In the genomic region with DNA sequence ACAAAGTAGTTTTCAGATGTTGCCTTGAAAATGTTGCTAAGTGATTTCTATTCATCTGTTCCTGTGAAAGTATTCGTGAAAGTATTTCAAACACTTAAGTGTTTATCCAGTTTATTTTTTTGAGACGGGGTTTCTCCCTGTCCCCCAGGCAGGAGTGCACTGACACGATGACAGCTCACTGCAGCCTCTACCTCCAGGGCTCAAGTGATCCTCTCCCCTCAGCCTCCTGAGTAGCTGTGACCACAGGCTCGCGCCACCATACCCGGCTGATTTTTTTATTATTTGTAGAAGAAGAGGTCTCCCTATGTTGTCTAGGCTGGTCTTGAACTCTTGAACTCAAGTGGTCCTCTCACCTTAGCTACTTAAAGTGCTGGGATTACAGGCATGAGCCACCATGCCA, we compare ENCODE assay signal across 9 cellular contexts. TPM values are rescaled to one million over a fixed set of nuclear protein-coding genes. Genes with fewer than 3 reads are reported as not detected.
DNase-seq lines count a peak whose midpoint lies in the region; ATAC-seq, FAIRE-seq and TF ChIP-seq lines count a peak whose summit lies in the region.
"Had no signal": no experiment of that assay in that cellular context is flagged by ENCODE, and none has a peak within 500 bp of the region (broad histone marks: within the 10 kb centered on the region; RNA-seq: fewer than 3 reads in every experiment).

No MANE protein-coding gene starts in this region.

- TF ChIP-seq CTCF in activated CD8-positive, alpha-beta T cell treated with anti-CD3 and anti-CD28 coated beads for 36 hours (IDR thresholded peaks at IDR 0.05), result no peak
- TF ChIP-seq CTCF in hepatocyte (IDR thresholded peaks at IDR 0.05; ENCODE audit: poor library complexity), result no peak

- FAIRE-seq in urothelium cell line (lab: Jason Lieb, UNC), result no peak

- H3K36me3 ChIP-seq in hepatocyte (replicated peaks; ENCODE audit: insufficient read depth, low read depth), result no peaks in the 10 kb centered on the region
- H3K36me3 ChIP-seq in aorta (ENCODE audit: control insufficient read depth in 1 of 2, insufficient read depth in 2 of 2, low read length in 1 of 2), result no peaks in the 10 kb centered on the region

- no peaks in the 10 kb centered on the region for H3K9me2 ChIP-seq in hepatocyte (replicated peaks; ENCODE audit: insufficient read depth)

- peaks cover 8% of the 10 kb centered on the region for H3K4me1 ChIP-seq in hepatocyte (ENCODE audit: insufficient read depth)
- peaks cover 0 to 2% of the 10 kb centered on the region in 2 donors for H3K4me1 ChIP-seq in aorta (ENCODE audit: control insufficient read depth in 1 of 2, insufficient read depth in 2 of 2, low read length in 2 of 2)

- POLR2A ChIA-PET in activated CD8-positive, alpha-beta T cell treated with anti-CD3 and anti-CD28 coated beads for 36 hours (lab: Charles Lee), result interaction anchor here (0.9 kb wide), 1 partner anchor 12 kb away, joined by 3 read pairs; no protein-coding TSS in a partner anchor

- intact Hi-C loops in activated CD8-positive, alpha-beta T cell treated with anti-CD3 and anti-CD28 coated beads for 36 hours (cut with micrococcal nuclease), result no loop called here
- intact Hi-C loops in aorta (cut with DNase I), result loop anchor here (2.0 to 10.0 kb wide), 2 partner anchors 19 to 681 kb away; partner anchors contain the start of gene NAP1L1 (in 1 of the 2)

- H3K36me3 Mint-ChIP-seq in activated T-cell treated with anti-CD3 and anti-CD28 coated beads, Interleukin-2, amount 50 U/mL, for 24 hours (ENCODE audit: low read depth), result peaks cover 20% of the 10 kb centered on the region
- peaks cover 3% of the 10 kb centered on the region for H3K36me3 Mint-ChIP-seq in activated CD8-positive, alpha-beta T cell treated with anti-CD3 and anti-CD28 coated beads for 36 hours (ENCODE audit: low read depth)
- no peaks in the 10 kb centered on the region for H3K36me3 Mint-ChIP-seq in stimulated activated naive B cell treated with anti-CD40 and anti-IgM and Interleukin-4, amounts not matched to agents 10 μg/mL and 1 μg/mL and 100 μg/mL, for 72 hours

- H4K20me1 ChIP-seq in hepatocyte (ENCODE audit: insufficient read depth, poor library complexity, severe bottlenecking), result peaks cover 40% of the 10 kb centered on the region

- H2AFZ ChIP-seq in hepatocyte, result no peak overlapping the region

- peaks cover 51% of the 10 kb centered on the region for H3K4me1 Mint-ChIP-seq in activated T-cell treated with anti-CD3 and anti-CD28 coated beads, Interleukin-2, amount 50 U/mL, for 24 hours (ENCODE audit: low read depth)
- peaks cover 46% of the 10 kb centered on the region for H3K4me1 Mint-ChIP-seq in activated CD8-positive, alpha-beta T cell treated with anti-CD3 and anti-CD28 coated beads for 36 hours (ENCODE audit: low read depth)
- peaks cover 21 to 49% of the 10 kb centered on the region in 2 donors for H3K4me1 Mint-ChIP-seq in stimulated activated naive B cell treated with anti-CD40 and anti-IgM and Interleukin-4, amounts not matched to agents 10 μg/mL and 1 μg/mL and 100 μg/mL, for 72 hours

- no peak for DNase-seq in activated T-cell treated with anti-CD3 and anti-CD28 coated beads, Interleukin-2, amount 50 U/mL, for 24 hours
- DNase-seq in activated T-cell treated with anti-CD3 and anti-CD28 coated beads, Interleukin-2, amount 50 U/mL, for 48 hours, result no peak
- DNase-seq in activated CD8-positive, alpha-beta T cell treated with anti-CD3 and anti-CD28 coated beads for 36 hours, result no peak
- DNase-seq in hepatocyte (ENCODE audit: low spot score) (no peak), urothelium cell line (ENCODE audit: low spot score) (no peak), aorta (no peak), NCI-H1436 (lab: John Stamatoyannopoulos, UW) (no peak)
- no peak for DNase-seq in stimulated activated naive B cell treated with anti-CD40 and anti-IgM and Interleukin-4, amounts not matched to agents 10 μg/mL and 1 μg/mL and 100 μg/mL, for 72 hours
- DNase-seq: NCI-H524 treated with DMSO at 0.1 percent for 48 hours had no signal

- CTCF ChIA-PET in activated CD8-positive, alpha-beta T cell treated with anti-CD3 and anti-CD28 coated beads for 36 hours (lab: Charles Lee), result interaction anchor here (2.2 kb wide), 1 partner anchor 25 kb away, joined by 12 read pairs; no protein-coding TSS in a partner anchor

- peaks cover 62% of the 10 kb centered on the region for H3K79me2 ChIP-seq in hepatocyte

- peak overlapping the region; percentile 98 for H3K27ac ChIP-seq in hepatocyte
- H3K27ac ChIP-seq in aorta (ENCODE audit: low read depth in 1 of 2, low read length in 2 of 2), result no peak overlapping the region

- no peaks in the 10 kb centered on the region for H3K9me3 Mint-ChIP-seq in activated T-cell treated with anti-CD3 and anti-CD28 coated beads, Interleukin-2, amount 50 U/mL, for 24 hours
- H3K9me3 Mint-ChIP-seq in activated CD8-positive, alpha-beta T cell treated with anti-CD3 and anti-CD28 coated beads for 36 hours, result no peaks in the 10 kb centered on the region
- H3K9me3 Mint-ChIP-seq in stimulated activated naive B cell treated with anti-CD40 and anti-IgM and Interleukin-4, amounts not matched to agents 10 μg/mL and 1 μg/mL and 100 μg/mL, for 72 hours, result no peaks in the 10 kb centered on the region

- H3K4me3 ChIP-seq in hepatocyte (no peak overlapping the region), aorta (ENCODE audit: low read length in 2 of 2) (peak overlapping the region in 1 of 2 donors; percentile 76)

- peak overlapping the region; percentile 98 for H3K27ac Mint-ChIP-seq in activated T-cell treated with anti-CD3 and anti-CD28 coated beads, Interleukin-2, amount 50 U/mL, for 24 hours
- H3K27ac Mint-ChIP-seq in activated CD8-positive, alpha-beta T cell treated with anti-CD3 and anti-CD28 coated beads for 36 hours, result peak overlapping the region; percentile 95
- peak overlapping the region; percentile 9 for H3K27ac Mint-ChIP-seq in stimulated activated naive B cell treated with anti-CD40 and anti-IgM and Interleukin-4, amounts not matched to agents 10 μg/mL and 1 μg/mL and 100 μg/mL, for 72 hours

- ATAC-seq in activated CD8-positive, alpha-beta T cell treated with anti-CD3 and anti-CD28 coated beads for 36 hours, result no peak
- no peak for ATAC-seq in stimulated activated naive B cell treated with anti-CD40 and anti-IgM and Interleukin-4, amounts not matched to agents 10 μg/mL and 1 μg/mL and 100 μg/mL, for 72 hours (replicated peaks)
- ATAC-seq in aorta (ENCODE audit: low FRiP score), result no peak

- peak overlapping the region; percentile 82 for H3K4me2 ChIP-seq in hepatocyte

- WGBS in hepatocyte (ENCODE audit: low lambda C conversion rate, missing lambda C conversion rate), result 83% methylated on average over 6 of the region's 6 CpGs
- WGBS in aorta, 2 donors, result 67 to 70% methylated on average over 6 of the region's 6 CpGs

- H3K4me3 Mint-ChIP-seq in activated T-cell treated with anti-CD3 and anti-CD28 coated beads, Interleukin-2, amount 50 U/mL, for 24 hours, result peak overlapping the region; percentile 99
- peak overlapping the region; percentile 90 for H3K4me3 Mint-ChIP-seq in activated CD8-positive, alpha-beta T cell treated with anti-CD3 and anti-CD28 coated beads for 36 hours
- peak overlapping the region; percentile 30 to 96 for H3K4me3 Mint-ChIP-seq in stimulated activated naive B cell treated with anti-CD40 and anti-IgM and Interleukin-4, amounts not matched to agents 10 μg/mL and 1 μg/mL and 100 μg/mL, for 72 hours

- no peaks in the 10 kb centered on the region for H3K27me3 Mint-ChIP-seq in activated T-cell treated with anti-CD3 and anti-CD28 coated beads, Interleukin-2, amount 50 U/mL, for 24 hours
- no peaks in the 10 kb centered on the region for H3K27me3 Mint-ChIP-seq in activated CD8-positive, alpha-beta T cell treated with anti-CD3 and anti-CD28 coated beads for 36 hours
- H3K27me3 Mint-ChIP-seq in stimulated activated naive B cell treated with anti-CD40 and anti-IgM and Interleukin-4, amounts not matched to agents 10 μg/mL and 1 μg/mL and 100 μg/mL, for 72 hours, result no peaks in the 10 kb centered on the region

- no peaks in the 10 kb centered on the region for H3K9me3 ChIP-seq in hepatocyte (ENCODE audit: low read depth)
- H3K9me3 ChIP-seq in aorta (ENCODE audit: control insufficient read depth, low read length), result no peaks in the 10 kb centered on the region

- H3K27me3 ChIP-seq in hepatocyte (no peaks in the 10 kb centered on the region), aorta (ENCODE audit: control insufficient read depth in 1 of 2, insufficient read depth in 2 of 2, low read length in 1 of 2) (no peaks in the 10 kb centered on the region)

RNA-seq across cellular contexts. Expression of gene ZDHHC17, which starts 1.7 kb away (rescaled TPM):
- 10 to 100 TPM; 20.8 to 22.4 TPM for total RNA-seq in activated CD8-positive, alpha-beta T cell treated with anti-CD3 and anti-CD28 coated beads for 36 hours
- total RNA-seq in hepatocyte (39.8 and 48.6 TPM in 2 replicates), aorta (10 to 100 TPM; 47.1 to 52.2 TPM)
- polyA plus RNA-seq in hepatocyte (11.7 and 16.5 TPM in 2 replicates), aorta (10 to 100 TPM in 1 of 2 donors, 1 to 10 TPM in 1; 5.4 to 23.1 TPM)

Comparison
In these comparisons a context has a peak if more than half of its experiments do, and no peak if none do; other contexts are left out.
1. H3K27ac Mint-ChIP-seq: peak in every context shown above with its lines; median percentile 98 in activated T-cell treated with anti-CD3 and anti-CD28 coated beads, Interleukin-2, amount 50 U/mL, for 24 hours; 95 in activated CD8-positive, alpha-beta T cell treated with anti-CD3 and anti-CD28 coated beads for 36 hours; 9 in stimulated activated naive B cell treated with anti-CD40 and anti-IgM and Interleukin-4, amounts not matched to agents 10 μg/mL and 1 μg/mL and 100 μg/mL, for 72 hours.